Comparison of ENCODE assay signal across 8 cellular contexts in genomic region chr2:32591669-32592463, GRCh38. TPM values are rescaled to one million over a fixed set of nuclear protein-coding genes. Genes with fewer than 3 reads are reported as not detected.
DNase-seq lines count a peak whose midpoint lies in the region; ATAC-seq, FAIRE-seq and TF ChIP-seq lines count a peak whose summit lies in the region.

No MANE protein-coding gene starts in this region.

- 70% methylated on average over 3 of the region's 3 CpGs for WGBS in prostate gland
- WGBS in body of pancreas, 2 donors = 43 to 60% methylated on average over 3 of the region's 3 CpGs

- no peak for DNase-seq in GM18507 (ENCODE audit: extremely low spot score, insufficient read length, low read depth)
- DNase-seq in NCI-H524 treated with DMSO at 0.1 percent for 48 hours (lab: John Stamatoyannopoulos, UW) = peak; percentile 17
- DNase-seq in fibroblast of the aortic adventitia (ENCODE audit: low read depth) = peak; percentile 25
- no peak for DNase-seq in posterior vena cava (ENCODE audit: low spot score)
- DNase-seq in prostate gland (ENCODE audit: low spot score) = no peak
- DNase-seq in body of pancreas = no peak

- no peaks in the 10 kb centered on the region for H3K9me3 ChIP-seq in prostate gland
- no peaks in the 10 kb centered on the region for H3K9me3 ChIP-seq in body of pancreas

- H3K27ac ChIP-seq in prostate gland (no peak overlapping the region), body of pancreas (no peak overlapping the region)

- TF ChIP-seq CTCF in fibroblast of the aortic adventitia (IDR thresholded peaks at IDR 0.05; ENCODE audit: insufficient read depth, low read length) (no peak), prostate gland (IDR thresholded peaks at IDR 0.05) (no peak), body of pancreas (IDR thresholded peaks at IDR 0.05) (no peak)

- no peaks in the 10 kb centered on the region for H3K27me3 ChIP-seq in prostate gland (replicated peaks; ENCODE audit: insufficient read depth)
- no peaks in the 10 kb centered on the region for H3K27me3 ChIP-seq in body of pancreas

- ATAC-seq in GM21786 (IDR thresholded peaks at IDR 0.05; ENCODE audit: unreplicated experiment) (peak; percentile 77), GM21526 (IDR thresholded peaks at IDR 0.05; ENCODE audit: low FRiP score, unreplicated experiment) (no peak), body of pancreas (no peak)

- FAIRE-seq in GM18507 (lab: Jason Lieb, UNC) = peak; percentile 29

- intact Hi-C loops in posterior vena cava (cut with DNase I) = no loop called here
- intact Hi-C loops in prostate gland (cut with DNase I) = no loop called here
- intact Hi-C loops in body of pancreas (cut with DNase I) = no loop called here

- no peak for TF ChIP-seq POLR2A in prostate gland (IDR thresholded peaks at IDR 0.05)
- no peak for TF ChIP-seq POLR2A in body of pancreas (IDR thresholded peaks at IDR 0.05)

- H3K4me1 ChIP-seq in prostate gland (replicated peaks) (no peaks in the 10 kb centered on the region), body of pancreas (no peaks in the 10 kb centered on the region)

- no peaks in the 10 kb centered on the region for H3K36me3 ChIP-seq in prostate gland
- H3K36me3 ChIP-seq in body of pancreas (replicated peaks in 1 of 2; ENCODE audit: insufficient read depth in 1 of 2, low read depth in 2 of 2) = no peaks in the 10 kb centered on the region

- H3K4me3 ChIP-seq in fibroblast of the aortic adventitia (ENCODE audit: low read depth, low read length) (no peak overlapping the region), prostate gland (no peak overlapping the region), body of pancreas (no peak overlapping the region)

RNA-seq across cellular contexts. Expression of gene TTC27, which starts 36.0 kb away (rescaled TPM):
- total RNA-seq in fibroblast of the aortic adventitia (ENCODE audit: low replicate concordance) (11.2 and 30.0 TPM in 2 replicates), posterior vena cava (10 to 100 TPM; 13.6 to 17.3 TPM), prostate gland (10 to 100 TPM; 13.0 to 15.6 TPM), body of pancreas (1 to 10 TPM; 5.6 to 9.3 TPM)

Comparison
In these comparisons a context has a peak if more than half of its experiments do, and no peak if none do; other contexts are left out.
1. DNase-seq: peak in NCI-H524 treated with DMSO at 0.1 percent for 48 hours (single experiment) and fibroblast of the aortic adventitia (single experiment); none in GM18507 (single experiment), posterior vena cava (single experiment), prostate gland (single experiment) and body of pancreas (0 of 4).